ENCODE assay signal across 21 cellular contexts in genomic region chr12:130423991-130424857, GRCh38.
DNase-seq lines count a peak whose midpoint lies in the region; ATAC-seq and TF ChIP-seq lines count a peak whose summit lies in the region.
"Had no signal": no experiment of that assay in that cellular context is flagged by ENCODE, and none has a peak within 500 bp of the region (broad histone marks: within the 10 kb centered on the region; RNA-seq: fewer than 3 reads in every experiment).

No MANE protein-coding gene starts in this region.

- WGBS in spleen, 5 donors: 86 to 90% (median 87%) methylated on average over 42 to 51 of the region's 51 CpGs
- WGBS in gastroesophageal sphincter (ENCODE audit: low coverage in 1 of 2), 2 donors: 76 to 80% methylated on average over 3 to 9 of the region's 51 CpGs

- intact Hi-C loops in cardiac septum (cut with DNase I) (no loop called here), left ventricle myocardium inferior (cut with micrococcal nuclease) (no loop called here), spleen (cut with DNase I; ENCODE audit: low total_unique reads) (no loop called here)

- H3K27ac ChIP-seq in left ventricle myocardium inferior (replicated peaks) (no peak overlapping the region), spleen (no peak overlapping the region), gastroesophageal sphincter (no peak overlapping the region)
- H3K27ac ChIP-seq: BLaER1, KMS-11 had no signal

- no peaks in the 10 kb centered on the region for H3K9me3 ChIP-seq in left ventricle myocardium inferior (replicated peaks)
- H3K9me3 ChIP-seq in spleen: no peaks in the 10 kb centered on the region
- no peaks in the 10 kb centered on the region for H3K9me3 ChIP-seq in gastroesophageal sphincter
- H3K9me3 ChIP-seq: BLaER1 had no signal

- TF ChIP-seq CTCF in left ventricle myocardium inferior (IDR thresholded peaks at IDR 0.05; ENCODE audit: borderline replicate concordance) (no peak), spleen (IDR thresholded peaks at IDR 0.05 in 8 of 11, conservative IDR thresholded peaks at IDR 0.05 in 3 of 11) (no peak), gastroesophageal sphincter (IDR thresholded peaks at IDR 0.05) (no peak)

- TF ChIP-seq POLR2A in spleen (IDR thresholded peaks at IDR 0.05) (no peak), gastroesophageal sphincter (IDR thresholded peaks at IDR 0.05) (no peak)

- H3K4me1 ChIP-seq in left ventricle myocardium inferior (no peaks in the 10 kb centered on the region), spleen (no peaks in the 10 kb centered on the region), gastroesophageal sphincter (no peaks in the 10 kb centered on the region)

- no peak for ATAC-seq in gastroesophageal sphincter
- ATAC-seq in GM19463 (IDR thresholded peaks at IDR 0.05; ENCODE audit: unreplicated experiment): no peak
- ATAC-seq: CD8-positive, alpha-beta T cell; GM12878 had no signal

- H3K36me3 ChIP-seq in left ventricle myocardium inferior: no peaks in the 10 kb centered on the region
- no peaks in the 10 kb centered on the region for H3K36me3 ChIP-seq in spleen
- H3K36me3 ChIP-seq in gastroesophageal sphincter: no peaks in the 10 kb centered on the region
- H3K36me3 ChIP-seq: BLaER1 had no signal

- H3K4me3 ChIP-seq in left ventricle myocardium inferior: no peak overlapping the region
- no peak overlapping the region for H3K4me3 ChIP-seq in spleen
- no peak overlapping the region for H3K4me3 ChIP-seq in gastroesophageal sphincter
- H3K4me3 ChIP-seq: BLaER1, GM12878 had no signal

- H3K27me3 ChIP-seq in left ventricle myocardium inferior (ENCODE audit: low read depth) (peaks cover 54% of the 10 kb centered on the region), spleen (replicated peaks in 1 of 7) (no peaks in the 10 kb centered on the region), gastroesophageal sphincter (no peaks in the 10 kb centered on the region)
- H3K27me3 ChIP-seq: BLaER1 had no signal

- TF ChIP-seq EP300 in gastroesophageal sphincter (IDR thresholded peaks at IDR 0.05): no peak

- DNase-seq in cardiac septum (ENCODE audit: low spot score) (peak; percentile 62), left ventricle myocardium inferior (no peak), islet precursor cell (peak; percentile 50), spleen (peak; percentile 72)
- no peak for DNase-seq in activated CD4-positive, alpha-beta T cell treated with anti-CD3 and anti-CD28 coated beads for 1 hour
- no peak for DNase-seq in effector CD8-positive, alpha-beta T cell (lab: John Stamatoyannopoulos, UW)
- DNase-seq: DMS53, EL, GOT3, MV-4-11, NCI-H1417, NCI-H187, NCI-H2107, NCI-H2227 treated with DMSO at 0.1 percent for 48 hours, NCI-H524 had no signal

Comparison
In these comparisons a context has a peak if more than half of its experiments do, and no peak if none do; other contexts are left out.
1. DNase-seq: peak in cardiac septum (single experiment), islet precursor cell (single experiment) and spleen (single experiment); none in left ventricle myocardium inferior (single experiment), activated CD4-positive, alpha-beta T cell treated with anti-CD3 and anti-CD28 coated beads for 1 hour (single experiment) and effector CD8-positive, alpha-beta T cell (single experiment).